In genomic region chr9:113219186-113219936, GRCh38 we compare ENCODE assay signal across 8 cellular contexts. TPM values are rescaled to one million over a fixed set of nuclear protein-coding genes. Genes with fewer than 3 reads are reported as not detected.
DNase-seq lines count a peak whose midpoint lies in the region; ATAC-seq and TF ChIP-seq lines count a peak whose summit lies in the region.

No MANE protein-coding gene starts in this region.

- POLR2A ChIA-PET in WTC11 (lab: Charles Lee) = interaction anchor here (0.6 to 1.3 kb wide), 2 partner anchors 56 to 324 kb away, joined by 3 to 4 read pairs; partner anchors contain the start of genes CDC26 and PRPF4

- H3K4me3 ChIP-seq in right cardiac atrium (ENCODE audit: low read length) (peak overlapping the region; percentile 7), muscle layer of duodenum (ENCODE audit: low read depth in 1 of 2, low read length in 2 of 2) (peak overlapping the region; percentile 94 to 99)

- intact Hi-C loops in right cardiac atrium (cut with DNase I) = no loop called here
- intact Hi-C loops in left cardiac atrium (cut with DNase I) = no loop called here

- peak overlapping the region; percentile 68; the same call in 1 of the 2 replicates for H3K27ac Mint-ChIP-seq in WTC11

- no peak for ATAC-seq in right cardiac atrium
- ATAC-seq in left cardiac atrium = no peak
- peak; percentile 37 for ATAC-seq in HG03108 (IDR thresholded peaks at IDR 0.05; ENCODE audit: unreplicated experiment)
- ATAC-seq in WTC11 = no peak
- no peak for ATAC-seq in HG02970 (IDR thresholded peaks at IDR 0.05; ENCODE audit: low FRiP score, unreplicated experiment)

- H3K9me3 Mint-ChIP-seq in WTC11 = no peaks in the 10 kb centered on the region

- no peaks in the 10 kb centered on the region for H3K27me3 Mint-ChIP-seq in WTC11 (ENCODE audit: low read depth)

- H3K27ac ChIP-seq in right cardiac atrium (ENCODE audit: low read length) (no peak overlapping the region), muscle layer of duodenum (ENCODE audit: low read length) (peak overlapping the region; percentile 93)

- 68% methylated on average over 3 of the region's 3 CpGs for WGBS in right cardiac atrium

- TF ChIP-seq CTCF in WTC11 (IDR thresholded peaks at IDR 0.05) = no peak

- H3K36me3 ChIP-seq in muscle layer of duodenum (ENCODE audit: control insufficient read depth in 1 of 2, insufficient read depth in 2 of 2, low read length in 2 of 2) = peaks cover 0 to 3% of the 10 kb centered on the region in 2 donors

- H3K4me3 Mint-ChIP-seq in WTC11 = peak overlapping the region; percentile 98

- H3K4me1 Mint-ChIP-seq in WTC11 = peaks cover 26% of the 10 kb centered on the region

- CTCF ChIA-PET in WTC11 (lab: Charles Lee) = no interaction called here

- peaks cover 2% of the 10 kb centered on the region for H3K4me1 ChIP-seq in right cardiac atrium (ENCODE audit: control insufficient read depth, insufficient read depth, low read length)
- peaks cover 19 to 32% of the 10 kb centered on the region in 2 donors for H3K4me1 ChIP-seq in muscle layer of duodenum (ENCODE audit: control insufficient read depth in 1 of 2, insufficient read depth in 2 of 2, low read length in 2 of 2)

- H3K27me3 ChIP-seq in right cardiac atrium (ENCODE audit: control insufficient read depth, insufficient read depth) = no peaks in the 10 kb centered on the region
- no peaks in the 10 kb centered on the region for H3K27me3 ChIP-seq in muscle layer of duodenum (ENCODE audit: low read depth, low read length)

- H3K9me3 ChIP-seq in right cardiac atrium (ENCODE audit: control insufficient read depth, low read length) (no peaks in the 10 kb centered on the region), muscle layer of duodenum (ENCODE audit: control insufficient read depth in 1 of 2, low read length in 2 of 2) (no peaks in the 10 kb centered on the region)

- no peak for DNase-seq in right cardiac atrium
- no peak for DNase-seq in left cardiac atrium
- no peak for DNase-seq in WTC11 (ENCODE audit: low spot score)
- no peak for DNase-seq in NCI-H526 (lab: John Stamatoyannopoulos, UW)
- no peak for DNase-seq in ecto neural progenitor cell (ENCODE audit: low spot score)

- no peaks in the 10 kb centered on the region for H3K36me3 Mint-ChIP-seq in WTC11

TF ChIP-seq in WTC11, 78 proteins besides CTCF, POLR2A, EP300 and RAD21 (continues in another document):
- TF ChIP-seq ZNF423 (CRISPR knock-in tag; IDR thresholded peaks at IDR 0.05) (no peak), RELA (CRISPR knock-in tag; IDR thresholded peaks at IDR 0.05; ENCODE audit: borderline replicate concordance) (no peak), MLX (CRISPR knock-in tag; IDR thresholded peaks at IDR 0.05) (no peak), IRF2 (CRISPR knock-in tag; IDR thresholded peaks at IDR 0.05; ENCODE audit: borderline replicate concordance, low read depth) (no peak), GTF2I (CRISPR knock-in tag; conservative IDR thresholded peaks at IDR 0.05) (no peak), SMAD3 (CRISPR knock-in tag; IDR thresholded peaks at IDR 0.05; ENCODE audit: borderline replicate concordance) (no peak), CREB1 (CRISPR knock-in tag; IDR thresholded peaks at IDR 0.05) (no peak), PREB (CRISPR knock-in tag; IDR thresholded peaks at IDR 0.05; ENCODE audit: borderline replicate concordance) (no peak), ATF2 (CRISPR knock-in tag; IDR thresholded peaks at IDR 0.05; ENCODE audit: borderline replicate concordance, low read depth) (no peak), ZNF671 (CRISPR knock-in tag; IDR thresholded peaks at IDR 0.05) (no peak), ZNF232 (CRISPR knock-in tag; IDR thresholded peaks at IDR 0.05) (no peak)
- TF ChIP-seq, protein P1, sequence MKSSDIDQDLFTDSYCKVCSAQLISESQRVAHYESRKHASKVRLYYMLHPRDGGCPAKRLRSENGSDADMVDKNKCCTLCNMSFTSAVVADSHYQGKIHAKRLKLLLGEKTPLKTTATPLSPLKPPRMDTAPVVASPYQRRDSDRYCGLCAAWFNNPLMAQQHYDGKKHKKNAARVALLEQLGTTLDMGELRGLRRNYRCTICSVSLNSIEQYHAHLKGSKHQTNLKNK (CRISPR knock-in tag; IDR thresholded peaks at IDR 0.05) = no peak
- TF ChIP-seq, protein P2, sequence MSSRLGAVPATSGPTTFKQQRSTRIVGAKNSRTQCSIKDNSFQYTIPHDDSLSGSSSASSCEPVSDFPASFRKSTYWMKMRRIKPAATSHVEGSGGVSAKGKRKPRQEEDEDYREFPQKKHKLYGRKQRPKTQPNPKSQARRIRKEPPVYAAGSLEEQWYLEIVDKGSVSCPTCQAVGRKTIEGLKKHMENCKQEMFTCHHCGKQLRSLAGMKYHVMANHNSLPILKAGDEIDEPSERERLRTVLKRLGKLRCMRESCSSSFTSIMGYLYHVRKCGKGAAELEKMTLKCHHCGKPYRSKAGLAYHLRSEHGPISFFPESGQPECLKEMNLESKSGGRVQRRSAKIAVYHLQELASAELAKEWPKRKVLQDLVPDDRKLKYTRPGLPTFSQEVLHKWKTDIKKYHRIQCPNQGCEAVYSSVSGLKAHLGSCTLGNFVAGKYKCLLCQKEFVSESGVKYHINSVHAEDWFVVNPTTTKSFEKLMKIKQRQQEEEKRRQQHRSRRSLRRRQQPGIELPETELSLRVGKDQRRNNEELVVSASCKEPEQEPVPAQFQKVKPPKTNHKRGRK (CRISPR knock-in tag; IDR thresholded peaks at IDR 0.05; ENCODE audit: borderline replicate concordance) = no peak
- TF ChIP-seq, protein P3, sequence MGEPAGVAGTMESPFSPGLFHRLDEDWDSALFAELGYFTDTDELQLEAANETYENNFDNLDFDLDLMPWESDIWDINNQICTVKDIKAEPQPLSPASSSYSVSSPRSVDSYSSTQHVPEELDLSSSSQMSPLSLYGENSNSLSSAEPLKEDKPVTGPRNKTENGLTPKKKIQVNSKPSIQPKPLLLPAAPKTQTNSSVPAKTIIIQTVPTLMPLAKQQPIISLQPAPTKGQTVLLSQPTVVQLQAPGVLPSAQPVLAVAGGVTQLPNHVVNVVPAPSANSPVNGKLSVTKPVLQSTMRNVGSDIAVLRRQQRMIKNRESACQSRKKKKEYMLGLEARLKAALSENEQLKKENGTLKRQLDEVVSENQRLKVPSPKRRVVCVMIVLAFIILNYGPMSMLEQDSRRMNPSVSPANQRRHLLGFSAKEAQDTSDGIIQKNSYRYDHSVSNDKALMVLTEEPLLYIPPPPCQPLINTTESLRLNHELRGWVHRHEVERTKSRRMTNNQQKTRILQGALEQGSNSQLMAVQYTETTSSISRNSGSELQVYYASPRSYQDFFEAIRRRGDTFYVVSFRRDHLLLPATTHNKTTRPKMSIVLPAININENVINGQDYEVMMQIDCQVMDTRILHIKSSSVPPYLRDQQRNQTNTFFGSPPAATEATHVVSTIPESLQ (CRISPR knock-in tag; IDR thresholded peaks at IDR 0.05) = no peak
- TF ChIP-seq, protein P4, sequence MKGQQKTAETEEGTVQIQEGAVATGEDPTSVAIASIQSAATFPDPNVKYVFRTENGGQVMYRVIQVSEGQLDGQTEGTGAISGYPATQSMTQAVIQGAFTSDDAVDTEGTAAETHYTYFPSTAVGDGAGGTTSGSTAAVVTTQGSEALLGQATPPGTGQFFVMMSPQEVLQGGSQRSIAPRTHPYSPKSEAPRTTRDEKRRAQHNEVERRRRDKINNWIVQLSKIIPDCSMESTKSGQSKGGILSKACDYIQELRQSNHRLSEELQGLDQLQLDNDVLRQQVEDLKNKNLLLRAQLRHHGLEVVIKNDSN (CRISPR knock-in tag; IDR thresholded peaks at IDR 0.05) = no peak

RNA-seq across cellular contexts. Expression of gene FKBP15, which starts 1.7 kb away (rescaled TPM):
- 10 to 100 TPM; 19.5 to 21.2 (median 20.1) TPM for total RNA-seq in right cardiac atrium
- polyA plus RNA-seq in right cardiac atrium = 11.0 TPM
- 10 to 100 TPM; 19.5 to 20.4 TPM for total RNA-seq in left cardiac atrium
- total RNA-seq in WTC11 (2021) = 13.5 to 14.9 TPM (median 13.9 TPM) in 3 replicates

RNA-seq across cellular contexts. Expression of gene SLC31A1, which starts 2.0 kb away (rescaled TPM):
- total RNA-seq in right cardiac atrium = 10 to 100 TPM; 11.4 to 20.7 (median 13.7) TPM
- polyA plus RNA-seq in right cardiac atrium = 6.0 TPM
- 10 to 100 TPM; 13.8 to 23.4 TPM for total RNA-seq in left cardiac atrium
- 41.6 to 43.9 TPM (median 43.6 TPM) in 3 replicates for total RNA-seq in WTC11 (2021)

RNA-seq across cellular contexts. Expression of gene CDC26, which starts 56.0 kb away (rescaled TPM):
- total RNA-seq in right cardiac atrium = 10 to 100 TPM; 29.0 to 39.1 (median 37.0) TPM
- polyA plus RNA-seq in right cardiac atrium = 50.0 TPM
- total RNA-seq in left cardiac atrium = 10 to 100 TPM; 33.3 to 33.8 TPM
- total RNA-seq in WTC11 (2021) = 36.9 to 39.8 TPM (median 37.0 TPM) in 3 replicates

RNA-seq across cellular contexts. Expression of gene PRPF4, which starts 56.1 kb away (rescaled TPM):
- total RNA-seq in right cardiac atrium (10 to 100 TPM; 10.0 to 12.8 (median 10.7) TPM), left cardiac atrium (10 to 100 TPM in 1 of 2 donors, 1 to 10 TPM in 1; 9.9 to 14.3 TPM), WTC11 (2021) (29.0 to 32.4 TPM (median 30.4 TPM) in 3 replicates)
- polyA plus RNA-seq in right cardiac atrium = 7.0 TPM
